Comparison of ENCODE assay signal across 16 cellular contexts in genomic region chr22:19117111-19117512, GRCh38. TPM values are rescaled to one million over a fixed set of nuclear protein-coding genes. Genes with fewer than 3 reads are reported as not detected.
DNase-seq lines count a peak whose midpoint lies in the region; ATAC-seq lines count a peak whose summit lies in the region.
"Had no signal": no experiment of that assay in that cellular context is flagged by ENCODE, and none has a peak within 500 bp of the region (broad histone marks: within the 10 kb centered on the region; RNA-seq: fewer than 3 reads in every experiment).

No MANE protein-coding gene starts in this region.

- no peaks in the 10 kb centered on the region for H3K36me3 Mint-ChIP-seq in activated naive CD4-positive, alpha-beta T cell treated with anti-CD3 and anti-CD28 coated beads, Interleukin-2, amount 50 U/mL, for 24 hours
- H3K36me3 Mint-ChIP-seq in activated naive CD4-positive, alpha-beta T cell treated with anti-CD3 and anti-CD28 coated beads for 36 hours (ENCODE audit: low read depth): no peaks in the 10 kb centered on the region

- intact Hi-C loops in activated naive CD4-positive, alpha-beta T cell treated with anti-CD3 and anti-CD28 coated beads for 36 hours (cut with micrococcal nuclease): no loop called here
- intact Hi-C loops in left colon (cut with DNase I, micrococcal nuclease): no loop called here

- H3K27me3 Mint-ChIP-seq in activated naive CD4-positive, alpha-beta T cell treated with anti-CD3 and anti-CD28 coated beads, Interleukin-2, amount 50 U/mL, for 24 hours: no peaks in the 10 kb centered on the region
- no peaks in the 10 kb centered on the region for H3K27me3 Mint-ChIP-seq in activated naive CD4-positive, alpha-beta T cell treated with anti-CD3 and anti-CD28 coated beads for 36 hours (ENCODE audit: low read depth)

- peak; percentile 56 for ATAC-seq in left colon
- ATAC-seq in GM18502 (IDR thresholded peaks at IDR 0.05; ENCODE audit: poor library complexity, unreplicated experiment): no peak
- no peak for ATAC-seq in GM18873 (IDR thresholded peaks at IDR 0.05; ENCODE audit: low FRiP score, unreplicated experiment)
- ATAC-seq: gastroesophageal sphincter; PC-3; stimulated activated effector memory CD8-positive, alpha-beta T cell treated with anti-CD3 and anti-CD28 coated beads, Interleukin-12 subunit alpha, Interleukin-12 subunit beta, amount 100 ng/mL, for 72 hours had no signal

- no peak for DNase-seq in activated naive CD4-positive, alpha-beta T cell treated with anti-CD3 and anti-CD28 coated beads for 36 hours
- DNase-seq in NCI-H69 (lab: John Stamatoyannopoulos, UW) (peak; percentile 91), left colon (peak; percentile 57 to 62), T-helper 9 cell (no peak), epidermal melanocyte (ENCODE audit: insufficient read length, low spot score) (no peak)
- DNase-seq: activated CD4-positive, alpha-beta T cell treated with anti-CD3 and anti-CD28 coated beads for 4 hours; PC-3; retina; stimulated activated CD4-positive, alpha-beta T cell treated with anti-CD3 and anti-CD28 coated beads, Interleukin-4, amount 100 ng/mL, for 1 hour had no signal

- H3K4me3 Mint-ChIP-seq in activated naive CD4-positive, alpha-beta T cell treated with anti-CD3 and anti-CD28 coated beads, Interleukin-2, amount 50 U/mL, for 24 hours: peak overlapping the region; percentile 43
- H3K4me3 Mint-ChIP-seq in activated naive CD4-positive, alpha-beta T cell treated with anti-CD3 and anti-CD28 coated beads for 36 hours: no peak overlapping the region
- H3K4me3 Mint-ChIP-seq: stimulated activated effector memory CD8-positive, alpha-beta T cell treated with anti-CD3 and anti-CD28 coated beads, Interleukin-12 subunit alpha, Interleukin-12 subunit beta, amount 100 ng/mL, for 72 hours had no signal

- CTCF ChIA-PET in activated naive CD4-positive, alpha-beta T cell treated with anti-CD3 and anti-CD28 coated beads for 36 hours (lab: Charles Lee): interaction anchor here (1.9 kb wide), 1 partner anchor 28 kb away, joined by 6 read pairs; the partner anchor contains the start of gene ESS2

- peak overlapping the region; percentile 27 for H3K27ac Mint-ChIP-seq in activated naive CD4-positive, alpha-beta T cell treated with anti-CD3 and anti-CD28 coated beads, Interleukin-2, amount 50 U/mL, for 24 hours
- no peak overlapping the region for H3K27ac Mint-ChIP-seq in activated naive CD4-positive, alpha-beta T cell treated with anti-CD3 and anti-CD28 coated beads for 36 hours
- H3K27ac Mint-ChIP-seq: stimulated activated effector memory CD8-positive, alpha-beta T cell treated with anti-CD3 and anti-CD28 coated beads, Interleukin-12 subunit alpha, Interleukin-12 subunit beta, amount 100 ng/mL, for 72 hours had no signal

- H3K4me1 Mint-ChIP-seq in activated naive CD4-positive, alpha-beta T cell treated with anti-CD3 and anti-CD28 coated beads, Interleukin-2, amount 50 U/mL, for 24 hours: peaks cover 81% of the 10 kb centered on the region
- H3K4me1 Mint-ChIP-seq in activated naive CD4-positive, alpha-beta T cell treated with anti-CD3 and anti-CD28 coated beads for 36 hours (ENCODE audit: low read depth): peaks cover 77% of the 10 kb centered on the region

- H3K9me3 Mint-ChIP-seq in activated naive CD4-positive, alpha-beta T cell treated with anti-CD3 and anti-CD28 coated beads, Interleukin-2, amount 50 U/mL, for 24 hours: no peaks in the 10 kb centered on the region
- H3K9me3 Mint-ChIP-seq in activated naive CD4-positive, alpha-beta T cell treated with anti-CD3 and anti-CD28 coated beads for 36 hours: no peaks in the 10 kb centered on the region
- H3K9me3 Mint-ChIP-seq: stimulated activated effector memory CD8-positive, alpha-beta T cell treated with anti-CD3 and anti-CD28 coated beads, Interleukin-12 subunit alpha, Interleukin-12 subunit beta, amount 100 ng/mL, for 72 hours had no signal

RNA-seq across cellular contexts. Expression of gene DGCR2, which starts 5.1 kb away (rescaled TPM):
- total RNA-seq in activated naive CD4-positive, alpha-beta T cell treated with anti-CD3 and anti-CD28 coated beads for 36 hours: 10 to 100 TPM; 15.4 to 16.4 TPM
- total RNA-seq in left colon: 100 to 1,000 TPM in 1 of 2 donors, 10 to 100 TPM in 1; 85.8 to 104 TPM

RNA-seq across cellular contexts. Expression of gene TSSK2, which starts 14.0 kb away (rescaled TPM):
- total RNA-seq in activated naive CD4-positive, alpha-beta T cell treated with anti-CD3 and anti-CD28 coated beads for 36 hours: not detected
- total RNA-seq in left colon: not detected
- total RNA-seq: bronchial epithelial cell, mucosa of gallbladder, PC-3 had no signal

RNA-seq across cellular contexts. Expression of gene ESS2, which starts 27.3 kb away (rescaled TPM):
- 10 to 100 TPM in 1 of 2 experiments, 1 to 10 TPM in 1; 9.9 to 11.0 TPM for total RNA-seq in activated naive CD4-positive, alpha-beta T cell treated with anti-CD3 and anti-CD28 coated beads for 36 hours
- total RNA-seq in left colon: 10 to 100 TPM in 1 of 2 donors, 1 to 10 TPM in 1; 9.6 to 10.8 TPM

RNA-seq across cellular contexts. Expression of gene GSC2, which starts 33.0 kb away (rescaled TPM):
- total RNA-seq in activated naive CD4-positive, alpha-beta T cell treated with anti-CD3 and anti-CD28 coated beads for 36 hours: not detected
- total RNA-seq in left colon: not detected
- total RNA-seq: bronchial epithelial cell, gastroesophageal sphincter, mucosa of gallbladder, PC-3 had no signal

Comparison
In these comparisons a context has a peak if more than half of its experiments do, and no peak if none do; other contexts are left out.
1. DNase-seq: peak in NCI-H69 (single experiment) and left colon (2 of 2); none in activated naive CD4-positive, alpha-beta T cell treated with anti-CD3 and anti-CD28 coated beads for 36 hours (single experiment), T-helper 9 cell (single experiment) and epidermal melanocyte (single experiment).
2. RNA of gene DGCR2, which starts 5.1 kb away (total RNA-seq): 85.8 to 104 TPM in left colon; 15.4 to 16.4 TPM in activated naive CD4-positive, alpha-beta T cell treated with anti-CD3 and anti-CD28 coated beads for 36 hours; every median in the first group is over 4 times any median in the second.